ENCODE assay signal across 11 cellular contexts in the genomic region with DNA sequence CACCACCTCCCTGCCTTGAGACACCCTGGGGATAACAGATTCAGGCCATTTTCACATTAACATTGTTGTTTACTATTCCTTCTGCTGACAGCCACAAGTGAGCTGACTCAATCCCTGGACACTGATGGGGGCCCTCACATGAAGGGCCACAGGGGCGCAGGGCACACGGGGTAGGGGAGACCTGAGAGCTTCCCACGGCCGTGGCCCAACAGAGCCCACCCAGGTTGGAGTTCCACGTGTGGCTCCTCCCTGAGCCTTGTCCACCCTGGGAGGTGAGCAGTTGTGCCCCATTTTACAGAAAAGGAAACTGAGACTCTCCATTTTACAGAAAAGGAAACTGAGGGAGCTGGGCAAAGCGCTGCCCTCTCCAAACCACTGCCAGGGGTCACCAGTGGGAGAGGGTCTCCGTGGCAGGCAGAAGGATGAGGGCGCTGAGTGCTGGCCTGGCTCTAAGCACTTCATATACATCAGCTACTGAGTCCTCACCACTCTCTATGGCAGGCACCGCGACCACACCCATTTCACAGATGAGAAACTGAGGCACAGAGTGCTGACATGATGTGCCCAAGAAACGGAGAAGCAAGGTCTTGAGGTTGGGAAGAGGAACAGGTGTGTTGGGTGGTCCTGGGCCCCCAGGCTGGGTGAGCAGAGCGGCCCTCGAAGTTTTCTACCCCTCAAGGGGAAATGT. TPM values are rescaled to one million over a fixed set of nuclear protein-coding genes. Genes with fewer than 3 reads are reported as not detected.
A peak's percentile ranks its signal among the peaks of the same experiment; 100 is the strongest.
DNase-seq lines count a peak whose midpoint lies in the region; ATAC-seq and TF ChIP-seq lines count a peak whose summit lies in the region.
"Had no signal": no experiment of that assay in that cellular context is flagged by ENCODE, and none has a peak within 500 bp of the region (broad histone marks: within the 10 kb centered on the region; RNA-seq: fewer than 3 reads in every experiment).

No MANE protein-coding gene starts in this region.

- CTCF ChIA-PET in CD8-positive, alpha-beta T cell (lab: Charles Lee) = interaction anchor here (0.7 to 1.6 kb wide), 5 partner anchors 8 to 22 kb away, joined by 3 to 12 read pairs (median 3); no protein-coding TSS in a partner anchor
- CTCF ChIA-PET in activated CD4-positive, alpha-beta memory T cell treated with anti-CD3 and anti-CD28 coated beads for 36 hours (lab: Charles Lee) = interaction anchor here (1.2 to 3.8 kb wide), 3 partner anchors 10 to 128 kb away, joined by 3 to 27 read pairs (median 11); no protein-coding TSS in a partner anchor

- H3K4me3 Mint-ChIP-seq in CD8-positive, alpha-beta T cell = peak overlapping the region; percentile 92
- peak overlapping the region; percentile 94 for H3K4me3 Mint-ChIP-seq in activated CD4-positive, alpha-beta memory T cell treated with anti-CD3 and anti-CD28 coated beads for 36 hours

- no peaks in the 10 kb centered on the region for H3K27me3 ChIP-seq in CD8-positive, alpha-beta T cell (ENCODE audit: insufficient read depth, low read length)
- no peaks in the 10 kb centered on the region for H3K27me3 ChIP-seq in sigmoid colon
- H3K27me3 ChIP-seq: pancreas had no signal

- intact Hi-C loops in CD8-positive, alpha-beta T cell (cut with DNase I, micrococcal nuclease) = loop anchor here (10.0 kb wide), 2 partner anchors 323 to 433 kb away; a partner anchor contains a TSS
- intact Hi-C loops in activated CD4-positive, alpha-beta memory T cell treated with anti-CD3 and anti-CD28 coated beads for 36 hours (cut with micrococcal nuclease) = no loop called here
- intact Hi-C loops in sigmoid colon (cut with DNase I) = loop anchor here (1.0 to 10.0 kb wide), 2 partner anchors 11 to 127 kb away; no protein-coding TSS in a partner anchor
- intact Hi-C loops in head of caudate nucleus (cut with DNase I) = loop anchor here (5.0 kb wide), 1 partner anchor 34 kb away; a partner anchor contains a TSS

- H3K27me3 Mint-ChIP-seq in CD8-positive, alpha-beta T cell (ENCODE audit: low read depth) = no peaks in the 10 kb centered on the region
- no peaks in the 10 kb centered on the region for H3K27me3 Mint-ChIP-seq in activated CD4-positive, alpha-beta memory T cell treated with anti-CD3 and anti-CD28 coated beads for 36 hours

- DNase-seq in CD8-positive, alpha-beta T cell = no peak
- no peak for DNase-seq in activated CD4-positive, alpha-beta memory T cell treated with anti-CD3 and anti-CD28 coated beads for 36 hours
- DNase-seq in epithelial cell of proximal tubule (ENCODE audit: low read depth) (no peak), sigmoid colon (no peak), head of caudate nucleus (no peak), UCSD-AML1 (lab: John Stamatoyannopoulos, UW; ENCODE audit: unreplicated experiment) (no peak), NCI-H524 treated with DMSO at 0.1 percent for 48 hours (lab: John Stamatoyannopoulos, UW) (no peak), dermis blood vessel endothelial cell (no peak)
- DNase-seq: KG1, NCI-H526 had no signal

- peaks cover 62% of the 10 kb centered on the region for H3K4me1 ChIP-seq in CD8-positive, alpha-beta T cell (ENCODE audit: insufficient read depth, low read length)
- peaks cover 0 to 90% (median 83%) of the 10 kb centered on the region in 4 donors for H3K4me1 ChIP-seq in sigmoid colon

- H3K27ac Mint-ChIP-seq in CD8-positive, alpha-beta T cell = peak overlapping the region; percentile 93
- peak overlapping the region; percentile 89 for H3K27ac Mint-ChIP-seq in activated CD4-positive, alpha-beta memory T cell treated with anti-CD3 and anti-CD28 coated beads for 36 hours

- no peak for TF ChIP-seq CTCF in CD8-positive, alpha-beta T cell (IDR thresholded peaks at IDR 0.05)
- no peak for TF ChIP-seq CTCF in epithelial cell of proximal tubule (conservative IDR thresholded peaks at IDR 0.05; ENCODE audit: low read depth, low read length)
- TF ChIP-seq CTCF in sigmoid colon (IDR thresholded peaks at IDR 0.05) = no peak

- no peaks in the 10 kb centered on the region for H3K36me3 ChIP-seq in CD8-positive, alpha-beta T cell (ENCODE audit: insufficient read depth, low read length)
- H3K36me3 ChIP-seq in sigmoid colon = no peaks in the 10 kb centered on the region
- H3K36me3 ChIP-seq: pancreas had no signal

- H3K27ac ChIP-seq in CD8-positive, alpha-beta T cell (ENCODE audit: low read depth, low read length) = no peak overlapping the region
- peak overlapping the region; percentile 96 to 100 (median 98) for H3K27ac ChIP-seq in sigmoid colon

- WGBS in sigmoid colon, 2 donors = 90 to 92% methylated on average over 13 of the region's 13 CpGs

- TF ChIP-seq POLR2A in sigmoid colon (IDR thresholded peaks at IDR 0.05) = no peak

- H3K4me1 Mint-ChIP-seq in CD8-positive, alpha-beta T cell (ENCODE audit: low read depth) = peaks cover 67% of the 10 kb centered on the region
- H3K4me1 Mint-ChIP-seq in activated CD4-positive, alpha-beta memory T cell treated with anti-CD3 and anti-CD28 coated beads for 36 hours (ENCODE audit: low read depth) = peaks cover 68% of the 10 kb centered on the region

- POLR2A ChIA-PET in CD8-positive, alpha-beta T cell (lab: Charles Lee) = interaction anchor here (0.6 to 2.0 kb wide), 2 partner anchors 12 to 281 kb away, joined by 3 to 7 read pairs; no protein-coding TSS in a partner anchor
- POLR2A ChIA-PET in activated CD4-positive, alpha-beta memory T cell treated with anti-CD3 and anti-CD28 coated beads for 36 hours (lab: Charles Lee) = interaction anchor here (2.9 kb wide), 1 partner anchor 12 kb away, joined by 16 read pairs; no protein-coding TSS in a partner anchor

- H3K4me3 ChIP-seq in CD8-positive, alpha-beta T cell (ENCODE audit: low read depth, low read length) = no peak overlapping the region
- H3K4me3 ChIP-seq in epithelial cell of proximal tubule (ENCODE audit: low read depth, low read length) (peak overlapping the region; percentile 91), sigmoid colon (peak overlapping the region in 2 of 4 donors; percentile 95 to 97)

- ATAC-seq in CD8-positive, alpha-beta T cell = no peak

- H3K9me3 ChIP-seq in CD8-positive, alpha-beta T cell (ENCODE audit: low read length) = no peaks in the 10 kb centered on the region
- no peaks in the 10 kb centered on the region for H3K9me3 ChIP-seq in sigmoid colon
- H3K9me3 ChIP-seq: pancreas had no signal

- peaks cover 8% of the 10 kb centered on the region for H3K36me3 Mint-ChIP-seq in CD8-positive, alpha-beta T cell
- peaks cover 13% of the 10 kb centered on the region for H3K36me3 Mint-ChIP-seq in activated CD4-positive, alpha-beta memory T cell treated with anti-CD3 and anti-CD28 coated beads for 36 hours

- no peaks in the 10 kb centered on the region for H3K9me3 Mint-ChIP-seq in CD8-positive, alpha-beta T cell
- no peaks in the 10 kb centered on the region for H3K9me3 Mint-ChIP-seq in activated CD4-positive, alpha-beta memory T cell treated with anti-CD3 and anti-CD28 coated beads for 36 hours

- TF ChIP-seq EP300 in sigmoid colon (IDR thresholded peaks at IDR 0.05) = no peak

RNA-seq across cellular contexts. Expression of a gene that starts 2.3 kb away (rescaled TPM):
- 100 to 1,000 TPM; 214 to 229 TPM for total RNA-seq in CD8-positive, alpha-beta T cell
- total RNA-seq in activated CD4-positive, alpha-beta memory T cell treated with anti-CD3 and anti-CD28 coated beads for 36 hours = 10 to 100 TPM; 77.9 to 82.0 TPM
- 58.9 and 59.0 TPM in 2 replicates for total RNA-seq in epithelial cell of proximal tubule
- total RNA-seq in sigmoid colon = 100 to 1,000 TPM in 1 of 4 donors, 10 to 100 TPM in 3; 56.5 to 116 (median 69.6) TPM
- polyA plus RNA-seq in sigmoid colon = 10 to 100 TPM; 28.9 to 58.7 (median 53.5) TPM
- total RNA-seq in dermis blood vessel endothelial cell = 35.4 and 52.0 TPM in 2 replicates

RNA-seq across cellular contexts. Expression of a gene that starts 35.7 kb away (rescaled TPM):
- total RNA-seq in CD8-positive, alpha-beta T cell = 10 to 100 TPM; 72.1 to 78.0 TPM
- 10 to 100 TPM; 77.9 to 80.0 TPM for total RNA-seq in activated CD4-positive, alpha-beta memory T cell treated with anti-CD3 and anti-CD28 coated beads for 36 hours
- total RNA-seq in epithelial cell of proximal tubule (64.6 and 85.2 TPM in 2 replicates), sigmoid colon (10 to 100 TPM; 51.2 to 88.4 (median 85.0) TPM), dermis blood vessel endothelial cell (70.2 and 74.4 TPM in 2 replicates)
- polyA plus RNA-seq in sigmoid colon = 10 to 100 TPM; 56.8 to 87.2 (median 66.1) TPM

RNA-seq across cellular contexts. Expression of a gene that starts 52.2 kb away (rescaled TPM):
- total RNA-seq in CD8-positive, alpha-beta T cell = under 1 TPM; 0.25 to 0.30 TPM
- total RNA-seq in activated CD4-positive, alpha-beta memory T cell treated with anti-CD3 and anti-CD28 coated beads for 36 hours = 1 to 10 TPM; 1.2 to 1.6 TPM
- 0.29 and 1.0 TPM in 2 replicates for total RNA-seq in epithelial cell of proximal tubule
- total RNA-seq in sigmoid colon = 10 to 100 TPM; 16.0 to 95.8 (median 29.0) TPM
- polyA plus RNA-seq in sigmoid colon = 10 to 100 TPM; 12.6 to 80.1 (median 19.0) TPM
- not detected in 2 replicates for total RNA-seq in dermis blood vessel endothelial cell
